ENCODE assay signal across 33 cellular contexts in the genomic region with DNA sequence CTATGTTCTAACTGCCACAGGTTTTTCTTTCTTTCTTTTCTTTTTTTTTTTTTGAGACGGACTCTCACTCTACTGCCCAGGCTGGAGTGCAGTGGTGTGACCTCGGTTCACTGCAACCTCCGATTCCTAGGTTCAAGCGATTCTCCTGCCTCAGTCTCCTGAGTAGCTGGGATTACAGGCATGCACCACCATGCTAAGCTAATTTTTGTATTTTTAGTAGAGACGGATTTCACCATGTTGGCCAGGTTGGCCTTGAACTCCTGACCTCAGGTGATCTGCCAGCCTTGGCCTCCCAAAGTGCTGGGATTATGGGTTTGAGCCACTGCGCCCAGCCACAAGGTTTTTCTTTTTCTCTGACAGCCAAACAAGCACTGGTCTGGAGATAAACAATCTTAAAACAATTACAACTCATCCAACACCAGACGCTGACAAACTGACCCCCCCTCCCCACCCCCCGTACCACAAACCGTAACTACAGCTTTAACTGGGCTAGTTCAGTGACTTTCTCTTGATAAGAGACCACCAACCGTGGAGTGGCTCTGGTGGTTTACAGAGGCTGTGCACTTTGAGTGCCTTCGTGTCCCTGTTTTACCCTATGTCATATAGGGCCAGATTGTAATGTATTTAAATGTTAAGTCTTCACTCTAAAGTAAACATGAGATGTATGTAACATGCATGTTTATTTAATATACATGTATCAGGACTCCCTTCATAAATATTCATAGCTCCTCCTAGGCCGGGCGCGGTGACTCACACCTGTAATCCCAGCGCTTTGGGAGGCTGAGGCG.
"Had no signal": no experiment of that assay in that cellular context is flagged by ENCODE, and none has a peak within 500 bp of the region (broad histone marks: within the 10 kb centered on the region; RNA-seq: fewer than 3 reads in every experiment).

No MANE protein-coding gene starts in this region.

- H3K27ac Mint-ChIP-seq: activated B cell treated with CpG ODN at 0.5 μM for 24 hours; activated CD4-positive, alpha-beta memory T cell treated with anti-CD3 and anti-CD28 coated beads, Interleukin-2, amount 10 ng/mL, durations not matched to agents 7 days and 5 days; activated CD8-positive, alpha-beta memory T cell treated with anti-CD3 and anti-CD28 coated beads, Interleukin-2, amount 10 ng/mL, durations not matched to agents 7 days and 5 days; activated naive CD4-positive, alpha-beta T cell treated with anti-CD3 and anti-CD28 coated beads, Interleukin-2, amount 10 ng/mL, durations not matched to agents 7 days and 5 days; activated naive CD8-positive, alpha-beta T cell; activated naive CD8-positive, alpha-beta T cell treated with anti-CD3 and anti-CD28 coated beads, Interleukin-2, amount 50 U/mL, for 24 hours; brain; T-helper 1 cell treated with Interleukin-12 subunit alpha and Interleukin-12 subunit beta and Interleukin-4 antibody, amounts not matched to agents 30 μg/mL and 1 μg/mL, for 36 hours had no signal

- H3K4me1 Mint-ChIP-seq: activated B cell treated with CpG ODN at 0.5 μM for 24 hours; activated CD4-positive, alpha-beta memory T cell treated with anti-CD3 and anti-CD28 coated beads, Interleukin-2, amount 10 ng/mL, durations not matched to agents 7 days and 5 days; activated CD8-positive, alpha-beta memory T cell treated with anti-CD3 and anti-CD28 coated beads, Interleukin-2, amount 10 ng/mL, durations not matched to agents 7 days and 5 days; activated naive CD4-positive, alpha-beta T cell treated with anti-CD3 and anti-CD28 coated beads, Interleukin-2, amount 10 ng/mL, durations not matched to agents 7 days and 5 days; activated naive CD8-positive, alpha-beta T cell treated with anti-CD3 and anti-CD28 coated beads, Interleukin-2, amount 50 U/mL, for 24 hours; brain had no signal

- H3K4me3 Mint-ChIP-seq: activated B cell treated with CpG ODN at 0.5 μM for 24 hours; activated CD4-positive, alpha-beta memory T cell treated with anti-CD3 and anti-CD28 coated beads, Interleukin-2, amount 10 ng/mL, durations not matched to agents 7 days and 5 days; activated CD8-positive, alpha-beta memory T cell treated with anti-CD3 and anti-CD28 coated beads, Interleukin-2, amount 10 ng/mL, durations not matched to agents 7 days and 5 days; activated naive CD4-positive, alpha-beta T cell treated with anti-CD3 and anti-CD28 coated beads, Interleukin-2, amount 10 ng/mL, durations not matched to agents 7 days and 5 days; activated naive CD8-positive, alpha-beta T cell; activated naive CD8-positive, alpha-beta T cell treated with anti-CD3 and anti-CD28 coated beads, Interleukin-2, amount 50 U/mL, for 24 hours; brain; T-helper 1 cell treated with Interleukin-12 subunit alpha and Interleukin-12 subunit beta and Interleukin-4 antibody, amounts not matched to agents 30 μg/mL and 1 μg/mL, for 36 hours; T-helper 2 cell treated with Interferon-gamma antibody and Interleukin-4, amounts not matched to agents 5 μg/mL and 100 μg/mL, for 36 hours had no signal

- DNase-seq: activated B cell treated with CpG ODN at 0.5 μM for 24 hours; activated CD4-positive, alpha-beta memory T cell treated with anti-CD3 and anti-CD28 coated beads, Interleukin-2, amount 10 ng/mL, durations not matched to agents 7 days and 5 days; activated CD4-positive, alpha-beta T cell treated with anti-CD3 and anti-CD28 coated beads for 48 hours; activated CD4-positive, CD25-positive, alpha-beta regulatory T cell treated with anti-CD3 and anti-CD28 coated beads, Interleukin-2, amount 50 U/mL, for 72 hours; activated CD8-positive, alpha-beta memory T cell treated with anti-CD3 and anti-CD28 coated beads for 24 hours; activated CD8-positive, alpha-beta memory T cell treated with anti-CD3 and anti-CD28 coated beads, Interleukin-2, amount 10 ng/mL, durations not matched to agents 7 days and 5 days; activated CD8-positive, alpha-beta memory T cell treated with anti-CD3 and anti-CD28 coated beads, Interleukin-2, amount 50 U/mL, for 48 hours; activated effector memory CD4-positive, alpha-beta T cell treated with Interleukin-2 at 50 U/mL for 16 hours; activated naive CD4-positive, alpha-beta T cell treated with anti-CD3 and anti-CD28 coated beads, Interleukin-2, amount 10 ng/mL, durations not matched to agents 7 days and 5 days; activated naive CD8-positive, alpha-beta T cell treated with anti-CD3 and anti-CD28 coated beads, Interleukin-2, amount 50 U/mL, for 24 hours; activated T-cell treated with anti-CD3 and anti-CD28 coated beads, Interleukin-2, amount 50 U/mL, for 48 hours; anterior cingulate cortex; caudate nucleus; Karpas-422; KBM-7; NCI-H1105; NCI-H1436; NCI-H1694; NCI-H1930; NCI-H2081 treated with DMSO at 0.1 percent for 48 hours; NCI-H226; NCI-H446 treated with DMSO at 0.1 percent for 48 hours; NCI-H524; NCI-H69; PC-3; Peyer's patch; RPMI8226; SHP77 treated with DMSO at 0.1 percent for 48 hours had no signal

- H3K27me3 Mint-ChIP-seq: activated B cell treated with CpG ODN at 0.5 μM for 24 hours; activated naive CD8-positive, alpha-beta T cell; activated naive CD8-positive, alpha-beta T cell treated with anti-CD3 and anti-CD28 coated beads, Interleukin-2, amount 50 U/mL, for 24 hours had no signal

- H3K4me3 ChIP-seq: Peyer's patch had no signal

- H3K4me1 ChIP-seq: Peyer's patch had no signal

- H3K36me3 Mint-ChIP-seq: activated CD8-positive, alpha-beta memory T cell treated with anti-CD3 and anti-CD28 coated beads, Interleukin-2, amount 10 ng/mL, durations not matched to agents 7 days and 5 days; activated naive CD4-positive, alpha-beta T cell treated with anti-CD3 and anti-CD28 coated beads, Interleukin-2, amount 10 ng/mL, durations not matched to agents 7 days and 5 days; activated naive CD8-positive, alpha-beta T cell; brain had no signal

- H3K27ac ChIP-seq: Peyer's patch, VCaP had no signal

- H3K9me3 ChIP-seq: Peyer's patch had no signal

- H3K27me3 ChIP-seq: Peyer's patch had no signal

- H3K36me3 ChIP-seq: Peyer's patch had no signal

- H3K9me3 Mint-ChIP-seq: activated B cell treated with CpG ODN at 0.5 μM for 24 hours; activated CD4-positive, alpha-beta memory T cell treated with anti-CD3 and anti-CD28 coated beads, Interleukin-2, amount 10 ng/mL, durations not matched to agents 7 days and 5 days; activated naive CD4-positive, alpha-beta T cell treated with anti-CD3 and anti-CD28 coated beads, Interleukin-2, amount 10 ng/mL, durations not matched to agents 7 days and 5 days; activated naive CD8-positive, alpha-beta T cell treated with anti-CD3 and anti-CD28 coated beads, Interleukin-2, amount 50 U/mL, for 24 hours; brain; T-helper 1 cell treated with Interleukin-12 subunit alpha and Interleukin-12 subunit beta and Interleukin-4 antibody, amounts not matched to agents 30 μg/mL and 1 μg/mL, for 36 hours; T-helper 2 cell treated with Interferon-gamma antibody and Interleukin-4, amounts not matched to agents 5 μg/mL and 100 μg/mL, for 36 hours had no signal
